Comparison of ENCODE assay signal across 8 cellular contexts in genomic region chr1:35334485-35334884, GRCh38.
"Had no signal": no experiment of that assay in that cellular context is flagged by ENCODE, and none has a peak within 500 bp of the region (broad histone marks: within the 10 kb centered on the region; RNA-seq: fewer than 3 reads in every experiment).

No MANE protein-coding gene starts in this region.

- H3K4me3 Mint-ChIP-seq: HFFc6 had no signal

- H3K27ac ChIP-seq: GM23248, HL-60 had no signal

- DNase-seq: GM23248, GOT3, H7, HFFc6 had no signal

- H3K4me3 ChIP-seq: GM23248, HAP-1 had no signal

- H3K9me3 ChIP-seq: HAP-1 had no signal

- H3K27ac Mint-ChIP-seq: HFFc6 had no signal

- H3K9ac ChIP-seq: GM23248 had no signal

- H3K9me3 Mint-ChIP-seq: HFFc6 had no signal

- H3K36me3 ChIP-seq: HAP-1 had no signal

- ATAC-seq: HCT116, HepG2 had no signal

- H2AFZ ChIP-seq: GM23248 had no signal
